ENCODE assay signal across 9 cellular contexts in genomic region chr3:63961891-63962290, GRCh38. TPM values are rescaled to one million over a fixed set of nuclear protein-coding genes. Genes with fewer than 3 reads are reported as not detected.
DNase-seq lines count a peak whose midpoint lies in the region; ATAC-seq and TF ChIP-seq lines count a peak whose summit lies in the region.
"Had no signal": no experiment of that assay in that cellular context is flagged by ENCODE, and none has a peak within 500 bp of the region (broad histone marks: within the 10 kb centered on the region; RNA-seq: fewer than 3 reads in every experiment).

No MANE protein-coding gene starts in this region.

- DNase-seq in AG09309 (ENCODE audit: low read depth) = no peak
- DNase-seq in GM13976 (ENCODE audit: low spot score) = no peak
- peak; percentile 22 for DNase-seq in NCI-H1417 treated with DMSO at 0.1 percent for 48 hours (lab: John Stamatoyannopoulos, UW)
- DNase-seq in astrocyte of the spinal cord (ENCODE audit: low read depth, low spot score) = peak; percentile 56
- DNase-seq in left lung = no peak
- no peak for DNase-seq in effector CD4-positive, alpha-beta T cell
- DNase-seq in NCI-H524 treated with DMSO at 0.1 percent for 48 hours (lab: John Stamatoyannopoulos, UW) = no peak
- DNase-seq: left cardiac atrium had no signal

- no peak overlapping the region for H3K4me3 ChIP-seq in AG09309 (ENCODE audit: control insufficient read depth, low read depth, low read length)
- no peak overlapping the region for H3K4me3 ChIP-seq in astrocyte of the spinal cord (ENCODE audit: low read depth, low read length)
- H3K4me3 ChIP-seq in left lung = no peak overlapping the region

- ATAC-seq in HG02678 (IDR thresholded peaks at IDR 0.05; ENCODE audit: unreplicated experiment) (peak; percentile 74), left lung (peak; percentile 62)

- H3K36me3 ChIP-seq in left lung = no peaks in the 10 kb centered on the region

- H3K27ac ChIP-seq in left lung = no peak overlapping the region

- no peaks in the 10 kb centered on the region for H3K9me3 ChIP-seq in left lung

- in situ Hi-C loops in GM13976 (cut with MboI; ENCODE audit: low sequenced_read_pairs, unreplicated experiment) = no loop called here
- in situ Hi-C loops in astrocyte of the spinal cord (cut with HindIII; ENCODE audit: low sequenced_read_pairs) = no loop called here

- TF ChIP-seq CTCF in AG09309 (IDR thresholded peaks at IDR 0.05; ENCODE audit: control insufficient read depth, insufficient read depth, low read depth, low read length, missing control alignments) (peak; percentile 46), GM13976 (IDR thresholded peaks at IDR 0.05; ENCODE audit: borderline replicate concordance, control extremely low read depth, extremely low read depth, insufficient read depth, missing control alignments) (peak; percentile 25), astrocyte of the spinal cord (IDR thresholded peaks at IDR 0.05; ENCODE audit: low read depth, low read length) (peak; percentile 67), left lung (IDR thresholded peaks at IDR 0.05) (peak; percentile 62 to 65)

- no peaks in the 10 kb centered on the region for H3K27me3 ChIP-seq in left lung

- intact Hi-C loops in left lung (cut with DNase I) = no loop called here

- peaks cover 21 to 65% of the 10 kb centered on the region in 2 donors for H3K4me1 ChIP-seq in left lung

RNA-seq across cellular contexts. Expression of gene SCAANT1, which starts 49.7 kb away (rescaled TPM):
- not detected for total RNA-seq in left lung
- total RNA-seq: left cardiac atrium had no signal

Comparison
In these comparisons a context has a peak if more than half of its experiments do, and no peak if none do; other contexts are left out.
1. DNase-seq: peak in NCI-H1417 treated with DMSO at 0.1 percent for 48 hours (single experiment) and astrocyte of the spinal cord (single experiment); none in AG09309 (single experiment), GM13976 (single experiment), left lung (0 of 2), effector CD4-positive, alpha-beta T cell (single experiment) and NCI-H524 treated with DMSO at 0.1 percent for 48 hours (single experiment).
2. Peak in every context shown above with its lines, with median percentiles within 50 percentile points of each other: CTCF ChIP-seq.